ENCODE assay signal across 1 cellular context in the genomic region with DNA sequence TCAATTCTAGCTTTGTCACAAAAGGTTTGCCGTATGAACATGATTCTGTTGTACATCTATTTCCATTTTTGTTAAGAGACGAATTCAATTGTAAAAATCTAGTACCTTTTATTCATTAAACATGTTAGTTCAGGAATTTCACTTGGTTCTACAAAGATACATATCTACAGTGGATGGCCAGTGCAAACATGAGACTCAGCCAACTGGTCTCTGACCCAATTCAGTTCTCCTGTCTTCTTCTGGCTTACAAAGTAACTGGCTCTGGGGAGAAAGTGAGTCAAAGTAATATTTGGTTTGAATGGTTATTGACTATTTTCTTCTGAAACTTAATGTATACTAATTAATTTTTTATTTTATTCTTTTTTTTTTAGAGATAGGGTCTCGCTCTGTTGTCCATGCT.
TF ChIP-seq lines count a peak whose summit lies in the region.

No MANE protein-coding gene starts in this region.

TF ChIP-seq in HepG2, 621 proteins besides CTCF, POLR2A, EP300 and RAD21 (continued from another document):
- TF ChIP-seq, protein P1, sequence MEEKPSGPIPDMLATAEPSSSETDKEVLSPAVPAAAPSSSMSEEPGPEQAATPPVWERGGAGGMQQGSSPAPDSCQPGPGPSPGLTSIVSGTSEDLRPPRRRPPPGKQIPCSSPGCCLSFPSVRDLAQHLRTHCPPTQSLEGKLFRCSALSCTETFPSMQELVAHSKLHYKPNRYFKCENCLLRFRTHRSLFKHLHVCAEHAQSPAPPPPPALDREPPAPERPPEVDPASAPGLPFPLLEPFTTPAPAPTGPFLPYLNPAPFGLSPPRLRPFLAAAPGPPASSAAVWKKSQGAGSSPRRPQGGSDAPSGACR (CRISPR knock-in tag; IDR thresholded peaks at IDR 0.05): no peak
- no peak for TF ChIP-seq ZKSCAN1 (IDR thresholded peaks at IDR 0.05; ENCODE audit: low read length)
- TF ChIP-seq REL (CRISPR knock-in tag; conservative IDR thresholded peaks at IDR 0.05): no peak
- no peak for TF ChIP-seq POLR2AphosphoS2 (IDR thresholded peaks at IDR 0.05; ENCODE audit: low read depth, low read length)
- TF ChIP-seq FOXP1 (IDR thresholded peaks at IDR 0.05): no peak
- no peak for TF ChIP-seq FOXP1 (CRISPR knock-in tag; IDR thresholded peaks at IDR 0.05)
- TF ChIP-seq KDM5B (CRISPR knock-in tag; IDR thresholded peaks at IDR 0.05; ENCODE audit: borderline replicate concordance): no peak
- TF ChIP-seq DNMT3B (CRISPR knock-in tag; conservative IDR thresholded peaks at IDR 0.05): no peak
- no peak for TF ChIP-seq ZNF513 (CRISPR knock-in tag; conservative IDR thresholded peaks at IDR 0.05)
- TF ChIP-seq ZNF501 (CRISPR knock-in tag; IDR thresholded peaks at IDR 0.05): no peak
- TF ChIP-seq ZNF883 (CRISPR knock-in tag; IDR thresholded peaks at IDR 0.05; ENCODE audit: not compliant biosample characterization): no peak
- no peak for TF ChIP-seq ETV6 (CRISPR knock-in tag; conservative IDR thresholded peaks at IDR 0.05)
- TF ChIP-seq ELF1 (CRISPR knock-in tag; IDR thresholded peaks at IDR 0.05): no peak
- no peak for TF ChIP-seq FOXA3 (CRISPR knock-in tag; IDR thresholded peaks at IDR 0.05)
- TF ChIP-seq HNRNPL (IDR thresholded peaks at IDR 0.05; ENCODE audit: low read depth, low read length): no peak
- no peak for TF ChIP-seq ARID2 (CRISPR knock-in tag; IDR thresholded peaks at IDR 0.05; ENCODE audit: borderline replicate concordance)
- no peak for TF ChIP-seq MZF1 (CRISPR knock-in tag; IDR thresholded peaks at IDR 0.05; ENCODE audit: borderline replicate concordance)
- no peak for TF ChIP-seq MIXL1 (CRISPR knock-in tag; IDR thresholded peaks at IDR 0.05)
- no peak for TF ChIP-seq GATA4 (IDR thresholded peaks at IDR 0.05; ENCODE audit: borderline replicate concordance, low read depth)
- TF ChIP-seq SIX4 (CRISPR knock-in tag; IDR thresholded peaks at IDR 0.05): no peak
TF ChIP-seq in HepG2: peak in this region for 0.
